Comparison of ENCODE assay signal across 16 cellular contexts in genomic region chr16:86427327-86427935, GRCh38.
"Had no signal": no experiment of that assay in that cellular context is flagged by ENCODE, and none has a peak within 500 bp of the region (broad histone marks: within the 10 kb centered on the region; RNA-seq: fewer than 3 reads in every experiment).

No MANE protein-coding gene starts in this region.

- H3K9me3 Mint-ChIP-seq: activated naive CD8-positive, alpha-beta T cell treated with anti-CD3 and anti-CD28 coated beads for 36 hours; activated T-helper 1 cell treated with anti-CD3 and anti-CD28 coated beads, Interleukin-12 subunit alpha, Interleukin-12 subunit beta, Interleukin-2, Interleukin-4 antibody, amounts not matched to agents 30 ng/mL and 10 ng/mL and 1 ng/mL, durations not matched to agents 14 hours and 24 hours and 36 hours; dendritic cell treated with granulocyte-macrophage colony-stimulating factor and Interleukin-4, amounts not matched to agents 40 ng/mL and 50 ng/mL, for 4 days; immature natural killer cell; T-cell had no signal

- H3K36me3 Mint-ChIP-seq: activated naive CD8-positive, alpha-beta T cell treated with anti-CD3 and anti-CD28 coated beads for 36 hours; immature natural killer cell; naive B cell; T-cell had no signal

- H3K9ac ChIP-seq: parathyroid adenoma had no signal

- H3K9me3 ChIP-seq: upper lobe of right lung had no signal

- H3K4me3 Mint-ChIP-seq: activated naive CD8-positive, alpha-beta T cell treated with anti-CD3 and anti-CD28 coated beads for 36 hours; activated T-helper 1 cell treated with anti-CD3 and anti-CD28 coated beads, Interleukin-12 subunit alpha, Interleukin-12 subunit beta, Interleukin-2, Interleukin-4 antibody, amounts not matched to agents 30 ng/mL and 10 ng/mL and 1 ng/mL, durations not matched to agents 14 hours and 24 hours and 36 hours; dendritic cell treated with granulocyte-macrophage colony-stimulating factor and Interleukin-4, amounts not matched to agents 40 ng/mL and 50 ng/mL, for 4 days; immature natural killer cell; naive B cell; T-cell had no signal

- ATAC-seq: activated CD4-positive, CD25-positive, alpha-beta regulatory T cell treated with anti-CD3 and anti-CD28 coated beads, Interleukin-2, amount 50 U/mL, for 24 hours; T-cell; upper lobe of right lung had no signal

- H3K27ac ChIP-seq: parathyroid adenoma, upper lobe of right lung had no signal

- DNase-seq: activated CD4-positive, alpha-beta T cell treated with anti-CD3 and anti-CD28 coated beads, Interleukin-2, amount 50 U/mL, for 1 hour; activated naive CD8-positive, alpha-beta T cell treated with anti-CD3 and anti-CD28 coated beads for 36 hours; anterior cingulate cortex; effector memory CD4-positive, alpha-beta T cell; head of caudate nucleus; immature natural killer cell; naive B cell; stimulated activated CD4-positive, alpha-beta T cell treated with anti-CD3 and anti-CD28 coated beads, Interleukin-4, amount 100 ng/mL, for 24 hours; stimulated activated naive CD4-positive, alpha-beta T cell treated with Interleukin-2 at 50 U/mL for 16 hours; T-cell; T1000; upper lobe of right lung had no signal

- H3K4me3 ChIP-seq: upper lobe of right lung had no signal

- H3K4me1 ChIP-seq: parathyroid adenoma, upper lobe of right lung had no signal

- H3K27ac Mint-ChIP-seq: activated naive CD8-positive, alpha-beta T cell treated with anti-CD3 and anti-CD28 coated beads for 36 hours; activated T-helper 1 cell treated with anti-CD3 and anti-CD28 coated beads, Interleukin-12 subunit alpha, Interleukin-12 subunit beta, Interleukin-2, Interleukin-4 antibody, amounts not matched to agents 30 ng/mL and 10 ng/mL and 1 ng/mL, durations not matched to agents 14 hours and 24 hours and 36 hours; dendritic cell treated with granulocyte-macrophage colony-stimulating factor and Interleukin-4, amounts not matched to agents 40 ng/mL and 50 ng/mL, for 4 days; immature natural killer cell; naive B cell; T-cell had no signal

- H3K27me3 ChIP-seq: upper lobe of right lung had no signal

- H3K36me3 ChIP-seq: upper lobe of right lung had no signal

- H3K4me1 Mint-ChIP-seq: activated naive CD8-positive, alpha-beta T cell treated with anti-CD3 and anti-CD28 coated beads for 36 hours; immature natural killer cell; naive B cell; T-cell had no signal
